Comparison of ENCODE assay signal across 31 cellular contexts in the genomic region with DNA sequence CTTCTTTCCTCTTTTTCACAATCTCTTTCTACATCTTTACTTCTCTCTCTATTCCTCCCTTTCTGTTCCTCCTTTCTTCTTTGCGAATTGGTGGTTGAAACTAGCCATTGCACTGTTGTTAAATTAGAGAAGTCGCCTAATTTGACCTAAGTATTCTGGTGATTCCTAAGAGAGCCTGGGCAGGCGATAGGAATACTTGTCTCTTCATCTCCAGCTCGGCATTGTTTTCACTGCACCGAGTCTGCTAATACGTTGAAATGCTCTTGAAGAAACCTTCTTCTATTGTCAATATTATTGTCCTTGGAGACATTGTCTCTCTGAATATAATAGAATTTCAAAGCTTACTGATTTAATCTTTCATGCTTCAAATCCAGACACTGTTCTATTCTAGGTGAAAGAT. TPM values are rescaled to one million over a fixed set of nuclear protein-coding genes. Genes with fewer than 3 reads are reported as not detected.
"Had no signal": no experiment of that assay in that cellular context is flagged by ENCODE, and none has a peak within 500 bp of the region (broad histone marks: within the 10 kb centered on the region; RNA-seq: fewer than 3 reads in every experiment).

No MANE protein-coding gene starts in this region.

- H3K27me3 ChIP-seq: heart left ventricle, left lung, right atrium auricular region, thyroid gland, upper lobe of left lung, vagina had no signal

- H3K36me3 ChIP-seq: heart left ventricle, left lung, lower lobe of right lung, right atrium auricular region, thyroid gland, upper lobe of left lung, vagina, WERI-Rb-1 had no signal

- H3K9me3 ChIP-seq: heart left ventricle, left lung, lower lobe of right lung, right atrium auricular region, thyroid gland, upper lobe of left lung, vagina had no signal

- DNase-seq: activated CD4-positive, alpha-beta memory T cell treated with anti-CD3 and anti-CD28 coated beads for 36 hours; activated CD4-positive, alpha-beta T cell treated with anti-CD3 and anti-CD28 coated beads, Interleukin-2, amount 10 ng/mL, durations not matched to agents 24 days and 14 days; activated CD4-positive, CD25-positive, alpha-beta regulatory T cell treated with anti-CD3 and anti-CD28 coated beads, Interleukin-2, amount 50 U/mL, for 72 hours; activated gamma-delta T cell treated with Interleukin-2 at 50 U/mL for 16 hours; activated naive CD4-positive, alpha-beta T cell treated with anti-CD3 and anti-CD28 coated beads, Interleukin-2, amount 50 U/mL, for 16 hours; activated naive CD8-positive, alpha-beta T cell treated with anti-CD3 and anti-CD28 coated beads, Interleukin-2, amount 50 U/mL, for 24 hours; activated T-cell treated with anti-CD3 and anti-CD28 coated beads, Interleukin-2, amount 50 U/mL, for 4 hours; amygdala; central memory CD4-positive, alpha-beta T cell; endodermal cell; foreskin fibroblast; heart left ventricle; kidney glomerular epithelial cell; left lung; lower lobe of right lung; mesenchymal stem cell; naive thymus-derived CD8-positive, alpha-beta T cell; stimulated activated CD4-positive, alpha-beta T cell treated with anti-CD3 and anti-CD28 coated beads, Interleukin-1b, Interleukin-23, amount 100 ng/mL, for 48 hours; stimulated activated CD4-positive, alpha-beta T cell treated with anti-CD3 and anti-CD28 coated beads, Interleukin-4, amount 100 ng/mL, for 4 hours; stimulated activated CD8-positive, alpha-beta memory T cell treated with anti-CD3 and anti-CD28 coated beads, Interleukin-4, amount 100 ng/mL, for 48 hours; stimulated activated naive CD8-positive, alpha-beta T cell treated with anti-CD3 and anti-CD28 coated beads, Interleukin-15, amount 100 ng/mL, for 72 hours; thyroid gland; upper lobe of left lung; WERI-Rb-1 had no signal

- ATAC-seq: activated naive CD8-positive, alpha-beta T cell treated with anti-CD3 and anti-CD28 coated beads, Interleukin-2, amount 50 U/mL, for 24 hours; activated T-cell treated with anti-CD3 and anti-CD28 coated beads, Interleukin-2, amount 50 U/mL, for 4 hours; activated T-helper 17 cell treated with anti-CD3 and anti-CD28 coated beads, Interleukin-2, amount 50 U/mL, for 72 hours; esophagus mucosa; heart left ventricle; left lung; lower lobe of right lung; naive thymus-derived CD8-positive, alpha-beta T cell; stimulated activated memory B cell treated with anti-CD40 and anti-IgM and Interleukin-4, amounts not matched to agents 10 μg/mL and 1 μg/mL and 100 μg/mL, for 72 hours; stimulated activated naive CD8-positive, alpha-beta T cell treated with anti-CD3 and anti-CD28 coated beads, Interleukin-15, amount 100 ng/mL, for 72 hours had no signal

- H3K4me2 ChIP-seq: smooth muscle cell had no signal

- H3K4me1 ChIP-seq: heart left ventricle, left lung, lower lobe of right lung, right atrium auricular region, thyroid gland, upper lobe of left lung, vagina had no signal

- H3K4me3 ChIP-seq: heart left ventricle, left lung, lower lobe of right lung, right atrium auricular region, smooth muscle cell, thyroid gland, upper lobe of left lung, vagina had no signal

- H3K27ac ChIP-seq: heart left ventricle, left lung, lower lobe of right lung, right atrium auricular region, thyroid gland, upper lobe of left lung, vagina, WERI-Rb-1 had no signal

RNA-seq across cellular contexts. Expression of gene KCND2, which starts 31.7 kb away (rescaled TPM):
- total RNA-seq: activated CD4-positive, alpha-beta memory T cell treated with anti-CD3 and anti-CD28 coated beads for 36 hours; activated CD4-positive, alpha-beta T cell treated with anti-CD3 and anti-CD28 coated beads, Interleukin-2, amount 10 ng/mL, durations not matched to agents 24 days and 14 days; activated T-cell treated with anti-CD3 and anti-CD28 coated beads, Interleukin-2, amount 50 U/mL, for 4 hours; activated T-helper 17 cell treated with anti-CD3 and anti-CD28 coated beads, Interleukin-2, amount 50 U/mL, for 72 hours; esophagus mucosa; naive thymus-derived CD8-positive, alpha-beta T cell; pulmonary artery endothelial cell had no signal
- polyA plus RNA-seq: heart left ventricle; naive thymus-derived CD8-positive, alpha-beta T cell had no signal
